Comparison of ENCODE assay signal across 13 cellular contexts in genomic region chrX:116272328-116272727, GRCh38.
DNase-seq lines count a peak whose midpoint lies in the region; ATAC-seq and TF ChIP-seq lines count a peak whose summit lies in the region.
"Had no signal": no experiment of that assay in that cellular context is flagged by ENCODE, and none has a peak within 500 bp of the region (broad histone marks: within the 10 kb centered on the region; RNA-seq: fewer than 3 reads in every experiment).

No MANE protein-coding gene starts in this region.

- H3K27ac ChIP-seq in SJSA1: peak overlapping the region; percentile 98

- TF ChIP-seq CTCF in fibroblast of the aortic adventitia (IDR thresholded peaks at IDR 0.05; ENCODE audit: insufficient read depth, low read length): no peak

- H3K27me3 ChIP-seq in SJSA1 (replicated peaks) (no peaks in the 10 kb centered on the region), skeletal muscle satellite cell (ENCODE audit: control insufficient read depth, insufficient read depth, low read length) (no peaks in the 10 kb centered on the region)

- peaks cover 4% of the 10 kb centered on the region for H3K9me3 Mint-ChIP-seq in natural killer cell treated with Interleukin-12 subunit alpha and Interleukin-12 subunit beta and Interleukin-15 and Interleukin-18, amount 100 ng/mL, for 72 hours

- no peak for ATAC-seq in HG03457 (IDR thresholded peaks at IDR 0.05; ENCODE audit: unreplicated experiment)
- no peak for ATAC-seq in natural killer cell treated with Interleukin-12 subunit alpha and Interleukin-12 subunit beta and Interleukin-15 and Interleukin-18, amount 100 ng/mL, for 72 hours
- ATAC-seq: stimulated activated memory B cell treated with anti-CD40 and anti-IgM and Interleukin-4, amounts not matched to agents 10 μg/mL and 1 μg/mL and 100 μg/mL, for 72 hours had no signal

- H3K27ac Mint-ChIP-seq in natural killer cell treated with Interleukin-12 subunit alpha and Interleukin-12 subunit beta and Interleukin-15 and Interleukin-18, amount 100 ng/mL, for 72 hours: no peak overlapping the region
- H3K27ac Mint-ChIP-seq: stimulated activated memory B cell treated with anti-CD40 and anti-IgM and Interleukin-4, amounts not matched to agents 10 μg/mL and 1 μg/mL and 100 μg/mL, for 72 hours had no signal

- no peak overlapping the region for H3K4me3 Mint-ChIP-seq in natural killer cell treated with Interleukin-12 subunit alpha and Interleukin-12 subunit beta and Interleukin-15 and Interleukin-18, amount 100 ng/mL, for 72 hours
- H3K4me3 Mint-ChIP-seq: stimulated activated memory B cell treated with anti-CD40 and anti-IgM and Interleukin-4, amounts not matched to agents 10 μg/mL and 1 μg/mL and 100 μg/mL, for 72 hours had no signal

- H3K4me3 ChIP-seq in SJSA1 (no peak overlapping the region), fibroblast of the aortic adventitia (ENCODE audit: low read depth, low read length) (no peak overlapping the region), skeletal muscle satellite cell (ENCODE audit: low read length) (no peak overlapping the region)

- no peaks in the 10 kb centered on the region for H3K27me3 Mint-ChIP-seq in natural killer cell treated with Interleukin-12 subunit alpha and Interleukin-12 subunit beta and Interleukin-15 and Interleukin-18, amount 100 ng/mL, for 72 hours
- H3K27me3 Mint-ChIP-seq: stimulated activated memory B cell treated with anti-CD40 and anti-IgM and Interleukin-4, amounts not matched to agents 10 μg/mL and 1 μg/mL and 100 μg/mL, for 72 hours had no signal

- DNase-seq in GM04504 (ENCODE audit: low read depth) (peak; percentile 24), SJSA1 (ENCODE audit: low read depth in 1 of 2, low spot score in 2 of 2) (peak; percentile 72 to 73), fibroblast of the aortic adventitia (ENCODE audit: low read depth) (peak; percentile 89), NCI-H748 (lab: John Stamatoyannopoulos, UW; ENCODE audit: unreplicated experiment) (no peak), NCI-H345 (lab: John Stamatoyannopoulos, UW) (no peak)
- DNase-seq in natural killer cell treated with Interleukin-12 subunit alpha and Interleukin-12 subunit beta and Interleukin-15 and Interleukin-18, amount 100 ng/mL, for 72 hours (ENCODE audit: low spot score): no peak
- DNase-seq: activated naive CD4-positive, alpha-beta T cell treated with Interleukin-2 at 50 U/mL for 16 hours; effector CD4-positive, alpha-beta T cell; MV-4-11; stimulated activated CD4-positive, alpha-beta T cell treated with anti-CD3 and anti-CD28 coated beads, Interleukin-12 subunit alpha, Interleukin-12 subunit beta, amount 100 ng/mL, for 4 hours had no signal

- no peaks in the 10 kb centered on the region for H3K4me1 Mint-ChIP-seq in natural killer cell treated with Interleukin-12 subunit alpha and Interleukin-12 subunit beta and Interleukin-15 and Interleukin-18, amount 100 ng/mL, for 72 hours (ENCODE audit: low read depth in 2 of 2)
- H3K4me1 Mint-ChIP-seq: stimulated activated memory B cell treated with anti-CD40 and anti-IgM and Interleukin-4, amounts not matched to agents 10 μg/mL and 1 μg/mL and 100 μg/mL, for 72 hours had no signal

- H3K9ac ChIP-seq in skeletal muscle satellite cell (ENCODE audit: low read depth, low read length): peak overlapping the region; percentile 49

- peaks cover 49% of the 10 kb centered on the region for H3K4me1 ChIP-seq in SJSA1 (replicated peaks)
- peaks cover 10% of the 10 kb centered on the region for H3K4me1 ChIP-seq in skeletal muscle satellite cell (ENCODE audit: control insufficient read depth, insufficient read depth, low read length)

- H3K4me2 ChIP-seq in skeletal muscle satellite cell (ENCODE audit: low read length): no peak overlapping the region

- peaks cover 3% of the 10 kb centered on the region for H3K9me3 ChIP-seq in SJSA1 (replicated peaks)
- no peaks in the 10 kb centered on the region for H3K9me3 ChIP-seq in skeletal muscle satellite cell (replicated peaks; ENCODE audit: low read length)

- no peaks in the 10 kb centered on the region for H3K36me3 Mint-ChIP-seq in natural killer cell treated with Interleukin-12 subunit alpha and Interleukin-12 subunit beta and Interleukin-15 and Interleukin-18, amount 100 ng/mL, for 72 hours
- H3K36me3 Mint-ChIP-seq: stimulated activated memory B cell treated with anti-CD40 and anti-IgM and Interleukin-4, amounts not matched to agents 10 μg/mL and 1 μg/mL and 100 μg/mL, for 72 hours had no signal

- H3K36me3 ChIP-seq in SJSA1 (no peaks in the 10 kb centered on the region), skeletal muscle satellite cell (ENCODE audit: insufficient read depth, low read length) (no peaks in the 10 kb centered on the region)

Comparison
In these comparisons a context has a peak if more than half of its experiments do, and no peak if none do; other contexts are left out.
1. DNase-seq: peak in GM04504 (single experiment), SJSA1 (2 of 2) and fibroblast of the aortic adventitia (single experiment); none in NCI-H748 (single experiment), natural killer cell treated with Interleukin-12 subunit alpha and Interleukin-12 subunit beta and Interleukin-15 and Interleukin-18, amount 100 ng/mL, for 72 hours (single experiment) and NCI-H345 (single experiment).